In the genomic region with DNA sequence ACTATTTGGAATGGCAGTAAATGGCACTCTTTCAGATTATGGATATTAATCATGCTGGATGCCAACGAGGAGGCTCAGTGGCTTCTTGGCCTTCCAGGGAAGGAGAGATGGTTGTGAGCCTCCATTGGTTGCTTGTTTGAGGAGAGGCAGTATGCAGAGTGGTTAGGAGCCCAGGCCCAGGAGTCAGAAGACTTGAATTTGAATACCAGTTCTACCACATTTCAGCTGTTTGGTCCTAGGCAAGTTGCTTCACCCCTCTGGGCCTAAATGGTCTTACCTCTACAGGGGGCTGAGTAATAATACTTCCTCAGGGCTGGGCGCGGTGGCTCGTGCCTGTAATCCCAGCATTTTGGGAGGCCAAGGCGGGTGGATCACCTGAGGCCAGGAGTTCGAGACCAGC, we compare ENCODE assay signal across 19 cellular contexts. TPM values are rescaled to one million over a fixed set of nuclear protein-coding genes. Genes with fewer than 3 reads are reported as not detected.
DNase-seq lines count a peak whose midpoint lies in the region; ATAC-seq and TF ChIP-seq lines count a peak whose summit lies in the region.
"Had no signal": no experiment of that assay in that cellular context is flagged by ENCODE, and none has a peak within 500 bp of the region (broad histone marks: within the 10 kb centered on the region; RNA-seq: fewer than 3 reads in every experiment).

No MANE protein-coding gene starts in this region.

- no peak overlapping the region for H3K4me3 Mint-ChIP-seq in nephron
- H3K4me3 Mint-ChIP-seq: B cell; CD4-positive, alpha-beta T cell; GM23338 had no signal

- H3K36me3 Mint-ChIP-seq in nephron (ENCODE audit: low read depth), result peaks cover 25% of the 10 kb centered on the region

- H3K27me3 ChIP-seq in cardiac muscle cell (no peaks in the 10 kb centered on the region), foreskin keratinocyte (no peaks in the 10 kb centered on the region), thoracic aorta (replicated peaks; ENCODE audit: insufficient read depth) (no peaks in the 10 kb centered on the region)

- peaks cover 76% of the 10 kb centered on the region for H3K4me1 Mint-ChIP-seq in nephron
- H3K4me1 Mint-ChIP-seq: B cell had no signal

- H3K9me3 ChIP-seq in cardiac muscle cell (ENCODE audit: low read depth), result no peaks in the 10 kb centered on the region
- no peaks in the 10 kb centered on the region for H3K9me3 ChIP-seq in thoracic aorta

- H3K27ac ChIP-seq in cardiac muscle cell (peak overlapping the region; percentile 76), foreskin keratinocyte (no peak overlapping the region), thoracic aorta (peak overlapping the region; percentile 71 to 77)
- H3K27ac ChIP-seq: 22Rv1, HL-60 had no signal

- H3K9me3 Mint-ChIP-seq in nephron, result no peaks in the 10 kb centered on the region
- H3K9me3 Mint-ChIP-seq: CD4-positive, alpha-beta T cell; GM23338 had no signal

- H3K4me3 ChIP-seq in cardiac muscle cell (no peak overlapping the region), thoracic aorta (no peak overlapping the region)
- H3K4me3 ChIP-seq: GM23338 had no signal

- DNase-seq in cardiac muscle cell (ENCODE audit: low read depth in 1 of 2, low spot score in 1 of 2) (no peak), left cardiac atrium (no peak), foreskin keratinocyte (peak in 1 of 2 donors; percentile 26), thoracic aorta (ENCODE audit: low spot score) (no peak), SIG-M5 (lab: John Stamatoyannopoulos, UW) (no peak)
- DNase-seq: CD4-positive, alpha-beta T cell; DMS79; NCI-H1105; NCI-H1694 treated with DMSO at 0.1 percent for 48 hours; NCI-H2107; NCI-H2227 treated with DMSO at 0.1 percent for 48 hours had no signal

- intact Hi-C loops in left cardiac atrium (cut with DNase I), result no loop called here

- H3K36me3 ChIP-seq in cardiac muscle cell (no peaks in the 10 kb centered on the region), thoracic aorta (peaks cover 7% of the 10 kb centered on the region)

- H3K27ac Mint-ChIP-seq in nephron, result peak overlapping the region; percentile 88 to 97 (median 94)
- H3K27ac Mint-ChIP-seq: B cell; CD4-positive, alpha-beta T cell; GM23338 had no signal

- TF ChIP-seq CTCF in cardiac muscle cell (IDR thresholded peaks at IDR 0.05; ENCODE audit: low read depth, low read length), result no peak
- no peak for TF ChIP-seq CTCF in foreskin keratinocyte (conservative IDR thresholded peaks at IDR 0.05)
- no peak for TF ChIP-seq CTCF in nephron (IDR thresholded peaks at IDR 0.05; ENCODE audit: unreplicated experiment in 3 of 3)
- no peak for TF ChIP-seq CTCF in thoracic aorta (IDR thresholded peaks at IDR 0.05)

- no peak for ATAC-seq in left cardiac atrium
- peak; percentile 13 for ATAC-seq in foreskin keratinocyte
- no peak for ATAC-seq in thoracic aorta (ENCODE audit: insufficient number of reproducible peaks, low FRiP score, low read depth)
- ATAC-seq in GM19467 (IDR thresholded peaks at IDR 0.05; ENCODE audit: unreplicated experiment), result no peak
- no peak for ATAC-seq in GM21381 (IDR thresholded peaks at IDR 0.05; ENCODE audit: unreplicated experiment)
- ATAC-seq: Panc1 had no signal

- H3K27me3 Mint-ChIP-seq in nephron (ENCODE audit: low read depth), result no peaks in the 10 kb centered on the region
- H3K27me3 Mint-ChIP-seq: B cell; CD4-positive, alpha-beta T cell had no signal

- H3K4me1 ChIP-seq in cardiac muscle cell (ENCODE audit: low read depth) (peaks cover 24% of the 10 kb centered on the region), foreskin keratinocyte (no peaks in the 10 kb centered on the region), thoracic aorta (ENCODE audit: control insufficient read depth in 1 of 2, low read depth in 2 of 2) (peaks cover 25 to 57% of the 10 kb centered on the region in 2 donors)

RNA-seq across cellular contexts. Expression of gene COL27A1, which starts 52.5 kb away (rescaled TPM):
- total RNA-seq in cardiac muscle cell (19.2 and 19.3 TPM in 2 replicates), left cardiac atrium (1 to 10 TPM; 7.0 to 9.2 TPM), foreskin keratinocyte (13.4 and 17.7 TPM in 2 replicates), thoracic aorta (10 to 100 TPM; 18.5 to 57.1 TPM)
- polyA plus RNA-seq in cardiac muscle cell (12.2 and 13.4 TPM in 2 replicates), foreskin keratinocyte (4.5 and 5.2 TPM in 2 replicates)
